Comparison of ENCODE assay signal across 25 cellular contexts in genomic region chr6:105568121-105568520, GRCh38.
DNase-seq lines count a peak whose midpoint lies in the region; FAIRE-seq and TF ChIP-seq lines count a peak whose summit lies in the region.
"Had no signal": no experiment of that assay in that cellular context is flagged by ENCODE, and none has a peak within 500 bp of the region (broad histone marks: within the 10 kb centered on the region; RNA-seq: fewer than 3 reads in every experiment).

No MANE protein-coding gene starts in this region.

- H3K36me3 ChIP-seq in small intestine (ENCODE audit: control insufficient read depth in 2 of 2, insufficient read depth in 2 of 2, low read length in 2 of 2), result no peaks in the 10 kb centered on the region
- H3K36me3 ChIP-seq in right atrium auricular region, result no peaks in the 10 kb centered on the region
- H3K36me3 ChIP-seq: BE2C; BLaER1 treated with 17β-estradiol and CSF1 and Interleukin-3, amounts not matched to agents 10 nM and 100 nM; HAP-1 had no signal

- no peaks in the 10 kb centered on the region for H3K36me3 Mint-ChIP-seq in type B pancreatic cell
- H3K36me3 Mint-ChIP-seq: CD14-positive monocyte; CD8-positive, alpha-beta memory T cell had no signal

- H3K4me3 Mint-ChIP-seq in type B pancreatic cell, result no peak overlapping the region
- H3K4me3 Mint-ChIP-seq: CD14-positive monocyte; CD4-positive, alpha-beta T cell; CD8-positive, alpha-beta memory T cell; HFFc6 had no signal

- FAIRE-seq in GM19239 (lab: Jason Lieb, UNC) (peak; percentile 58), small intestine (lab: Jason Lieb, UNC) (no peak)
- FAIRE-seq: A549, GM12892, H54 had no signal

- TF ChIP-seq CTCF in fibroblast of the aortic adventitia (IDR thresholded peaks at IDR 0.05; ENCODE audit: insufficient read depth, low read length), result no peak
- no peak for TF ChIP-seq CTCF in type B pancreatic cell (conservative IDR thresholded peaks at IDR 0.05)
- no peak for TF ChIP-seq CTCF in right atrium auricular region (IDR thresholded peaks at IDR 0.05)

- H3K27me3 ChIP-seq in small intestine (ENCODE audit: control insufficient read depth in 2 of 2, insufficient read depth in 2 of 2, low read length in 2 of 2) (no peaks in the 10 kb centered on the region), right atrium auricular region (no peaks in the 10 kb centered on the region)
- H3K27me3 ChIP-seq: BLaER1 treated with 17β-estradiol and CSF1 and Interleukin-3, amounts not matched to agents 10 nM and 100 nM had no signal

- H3K27ac Mint-ChIP-seq in type B pancreatic cell, result no peak overlapping the region
- H3K27ac Mint-ChIP-seq: CD14-positive monocyte; CD4-positive, alpha-beta T cell; CD8-positive, alpha-beta memory T cell; HFFc6 had no signal

- 12 to 54% (median 38%) methylated on average over 2 of the region's 2 CpGs for WGBS in small intestine, 3 donors

- H3K4me1 Mint-ChIP-seq in type B pancreatic cell (ENCODE audit: unreplicated experiment), result no peaks in the 10 kb centered on the region
- H3K4me1 Mint-ChIP-seq: CD14-positive monocyte had no signal

- H3K4me3 ChIP-seq in fibroblast of the aortic adventitia (ENCODE audit: low read depth, low read length), result no peak overlapping the region
- H3K4me3 ChIP-seq in small intestine (ENCODE audit: low read depth in 1 of 2, low read length in 2 of 2), result no peak overlapping the region
- H3K4me3 ChIP-seq in right atrium auricular region, result no peak overlapping the region
- H3K4me3 ChIP-seq: A549; BLaER1 treated with 17β-estradiol and CSF1 and Interleukin-3, amounts not matched to agents 10 nM and 100 nM; HAP-1 had no signal

- peaks cover 8% of the 10 kb centered on the region for H3K27me3 Mint-ChIP-seq in type B pancreatic cell

- H3K27ac ChIP-seq in small intestine (ENCODE audit: low read depth in 1 of 2, low read length in 1 of 2) (no peak overlapping the region), right atrium auricular region (no peak overlapping the region)
- H3K27ac ChIP-seq: BLaER1 treated with 17β-estradiol and CSF1 and Interleukin-3, amounts not matched to agents 10 nM and 100 nM had no signal

- H3K9me3 Mint-ChIP-seq in type B pancreatic cell, result no peaks in the 10 kb centered on the region
- H3K9me3 Mint-ChIP-seq: CD4-positive, alpha-beta T cell; HFFc6 had no signal

- DNase-seq in GM19239 (ENCODE audit: insufficient read length, low spot score) (no peak), amniotic epithelial cell (ENCODE audit: low read depth) (peak; percentile 37), fibroblast of the aortic adventitia (ENCODE audit: low read depth) (peak; percentile 36), small intestine (peak; percentile 49), type B pancreatic cell (ENCODE audit: extremely low spot score, unreplicated experiment) (no peak), right atrium auricular region (ENCODE audit: low spot score) (no peak)
- DNase-seq in stimulated activated CD4-positive, alpha-beta T cell treated with anti-CD3 and anti-CD28 coated beads, Interleukin-4, amount 100 ng/mL, for 4 hours, result no peak
- DNase-seq: 8988T; ACHN; AML-193; BE2C; Calu3; CD4-positive, alpha-beta T cell; CD8-positive, alpha-beta memory T cell; DMS53; DMS79 treated with DMSO at 0.1 percent for 48 hours; GF-D8; GOT3; HFFc6 had no signal

- peaks cover 0 to 3% of the 10 kb centered on the region in 2 donors for H3K4me1 ChIP-seq in small intestine (ENCODE audit: control insufficient read depth in 2 of 2, insufficient read depth in 1 of 2, low read depth in 1 of 2, low read length in 1 of 2)
- peaks cover 0 to 3% of the 10 kb centered on the region in 2 donors for H3K4me1 ChIP-seq in right atrium auricular region
- H3K4me1 ChIP-seq: BE2C; BLaER1 treated with 17β-estradiol and CSF1 and Interleukin-3, amounts not matched to agents 10 nM and 100 nM had no signal

- no peaks in the 10 kb centered on the region for H3K9me3 ChIP-seq in small intestine (ENCODE audit: control insufficient read depth, low read depth)
- H3K9me3 ChIP-seq in right atrium auricular region, result no peaks in the 10 kb centered on the region
- H3K9me3 ChIP-seq: A549; BE2C; BLaER1 treated with 17β-estradiol and CSF1 and Interleukin-3, amounts not matched to agents 10 nM and 100 nM; HAP-1 had no signal

Comparison
In these comparisons a context has a peak if more than half of its experiments do, and no peak if none do; other contexts are left out.
1. DNase-seq: peak in amniotic epithelial cell (single experiment), fibroblast of the aortic adventitia (single experiment) and small intestine (single experiment); none in GM19239 (single experiment), type B pancreatic cell (single experiment), stimulated activated CD4-positive, alpha-beta T cell treated with anti-CD3 and anti-CD28 coated beads, Interleukin-4, amount 100 ng/mL, for 4 hours (0 of 2) and right atrium auricular region (single experiment).